ENCODE assay signal across 9 cellular contexts in the genomic region with DNA sequence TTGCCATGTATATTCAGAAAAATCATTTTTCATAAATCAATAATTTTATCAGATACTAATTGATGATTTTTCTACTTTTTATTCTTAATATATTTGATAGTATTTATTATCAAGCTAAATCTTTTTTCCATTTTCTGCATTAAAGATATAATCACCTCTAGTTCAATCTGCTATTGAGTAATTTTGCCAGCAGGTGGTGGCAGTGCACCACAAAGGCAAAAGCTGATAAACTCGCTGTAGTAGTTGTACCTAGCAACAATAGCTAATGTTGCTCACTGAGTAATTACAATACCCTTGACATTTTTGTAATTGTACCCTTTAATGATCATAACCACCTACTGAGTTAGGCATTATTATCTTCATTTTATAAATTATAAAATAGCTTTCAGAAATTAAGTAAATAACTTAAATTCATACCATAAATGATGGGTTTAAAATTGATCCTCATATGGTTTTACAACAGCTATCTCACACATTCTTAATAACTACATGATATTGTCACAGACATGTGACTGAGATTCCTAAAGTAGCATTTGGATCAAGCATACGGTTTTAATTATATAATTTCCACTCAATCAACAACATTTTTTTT. TPM values are rescaled to one million over a fixed set of nuclear protein-coding genes. Genes with fewer than 3 reads are reported as not detected.
A peak's percentile ranks its signal among the peaks of the same experiment; 100 is the strongest.
DNase-seq lines count a peak whose midpoint lies in the region; ATAC-seq and TF ChIP-seq lines count a peak whose summit lies in the region.
"Had no signal": no experiment of that assay in that cellular context is flagged by ENCODE, and none has a peak within 500 bp of the region (broad histone marks: within the 10 kb centered on the region; RNA-seq: fewer than 3 reads in every experiment).

No MANE protein-coding gene starts in this region.

- TF ChIP-seq CTCF in HEK293 (tag by site-specific recombination; IDR thresholded peaks at IDR 0.05) (peak; percentile 65; the same call in 1 of the 2 replicates), RWPE2 (IDR thresholded peaks at IDR 0.05; ENCODE audit: poor library complexity, severe bottlenecking) (peak; percentile 94), cardiac fibroblast (IDR thresholded peaks at IDR 0.05; ENCODE audit: low read depth, low read length) (peak; percentile 75), left lung (IDR thresholded peaks at IDR 0.05) (peak; percentile 55 to 82), stomach (IDR thresholded peaks at IDR 0.05) (peak in 5 of 7 experiments; percentile 32 to 81 (median 76))

- CTCF ChIA-PET in HEK293 (lab: Yijun Ruan, JAX) = interaction anchor here (0.6 to 6.6 kb wide), 69 partner anchors 10 to 1788 kb away, joined by 3 to 352 read pairs (median 4); partner anchors contain the start of gene TFPI

- no peaks in the 10 kb centered on the region for H3K27me3 ChIP-seq in RWPE2 (ENCODE audit: insufficient read depth, poor library complexity, severe bottlenecking)
- H3K27me3 ChIP-seq in left lung = no peaks in the 10 kb centered on the region
- H3K27me3 ChIP-seq in stomach = no peaks in the 10 kb centered on the region

- 7 to 18% (median 9%) methylated on average over 2 of the region's 2 CpGs for WGBS in stomach, 5 donors

- H3K27ac ChIP-seq in HEK293 (ENCODE audit: extremely low read depth, low read depth, low read length) (no peak overlapping the region), RWPE2 (ENCODE audit: poor library complexity, severe bottlenecking) (no peak overlapping the region), left lung (no peak overlapping the region), stomach (no peak overlapping the region)

- ATAC-seq in RWPE2 (ENCODE audit: low read depth) (peak; percentile 79), left lung (peak; percentile 93)

- H3K9me3 ChIP-seq in HEK293 (ENCODE audit: control insufficient read depth, insufficient read depth, low read depth, low read length) = no peaks in the 10 kb centered on the region
- peaks cover 2% of the 10 kb centered on the region for H3K9me3 ChIP-seq in RWPE2 (ENCODE audit: severe bottlenecking)
- no peaks in the 10 kb centered on the region for H3K9me3 ChIP-seq in left lung
- no peaks in the 10 kb centered on the region for H3K9me3 ChIP-seq in stomach

- H3K4me3 ChIP-seq in HEK293 (ENCODE audit: low read depth, low read length) (no peak overlapping the region), RWPE2 (ENCODE audit: severe bottlenecking) (no peak overlapping the region), cardiac fibroblast (replicated peaks in 1 of 2; ENCODE audit: low read depth in 2 of 2, low read length in 2 of 2) (no peak overlapping the region), left lung (no peak overlapping the region), stomach (no peak overlapping the region)

- peaks cover 14% of the 10 kb centered on the region for H3K4me1 ChIP-seq in HEK293 (ENCODE audit: control insufficient read depth, insufficient read depth, low read length)
- H3K4me1 ChIP-seq in RWPE2 (ENCODE audit: insufficient read depth, poor library complexity, severe bottlenecking) = no peaks in the 10 kb centered on the region
- peaks cover 0 to 29% of the 10 kb centered on the region in 2 donors for H3K4me1 ChIP-seq in left lung
- H3K4me1 ChIP-seq in stomach = peaks cover 0 to 18% (median 6%) of the 10 kb centered on the region in 4 donors

- DNase-seq in activated CD4-positive, alpha-beta T cell treated with anti-CD3 and anti-CD28 coated beads for 24 hours (ENCODE audit: low read depth in 2 of 2) = peak; percentile 15 to 26
- no peak for DNase-seq in activated CD4-positive, alpha-beta T cell treated with anti-CD3 and anti-CD28 coated beads, Interleukin-2, amount 50 U/mL, for 4 hours
- DNase-seq in LoVo (ENCODE audit: low spot score) = peak; percentile 74
- DNase-seq in RWPE2 (ENCODE audit: low spot score) = no peak
- DNase-seq in cardiac fibroblast (ENCODE audit: low read depth in 2 of 2) = peak; percentile 76 to 79
- DNase-seq in left lung = no peak
- DNase-seq in stomach = peak; percentile 63

- POLR2A ChIA-PET in HEK293 (lab: Yijun Ruan, JAX) = no interaction called here

- H3K36me3 ChIP-seq in HEK293 (ENCODE audit: control insufficient read depth in 2 of 2, insufficient read depth in 1 of 2, low read length in 2 of 2) (peaks cover 0 to 13% of the 10 kb centered on the region in 2 experiments; a peak in 1 of 3 replicates), RWPE2 (ENCODE audit: low read depth) (no peaks in the 10 kb centered on the region; the same call in 1 of the 2 replicates), left lung (peaks cover 0 to 18% of the 10 kb centered on the region in 2 donors), stomach (peaks cover 0 to 3% (median 1%) of the 10 kb centered on the region in 4 donors)

- TF ChIP-seq EP300 in stomach (IDR thresholded peaks at IDR 0.05) = no peak

- no peak for TF ChIP-seq POLR2A in stomach (IDR thresholded peaks at IDR 0.05)

- intact Hi-C loops in left lung (cut with DNase I) = loop anchor here in 1 of 2 donors (5.0 kb wide), 1 partner anchor 77 kb away; no protein-coding TSS in a partner anchor
- intact Hi-C loops in stomach (cut with DNase I; ENCODE audit: low total_unique reads) = no loop called here

TF ChIP-seq in HEK293, 187 proteins besides CTCF, POLR2A, EP300 and RAD21:
- TF ChIP-seq ZNF2 (tag by site-specific recombination; IDR thresholded peaks at IDR 0.05) = peak; percentile 36; the same call in 1 of the 2 replicates
- peak; percentile 82 for TF ChIP-seq ZNF654 (tag by site-specific recombination; IDR thresholded peaks at IDR 0.05; ENCODE audit: low read depth)
- TF ChIP-seq ZNF629 (tag by site-specific recombination; IDR thresholded peaks at IDR 0.05) = no peak

RNA-seq across cellular contexts. Expression of gene CALCRL, which starts 52.0 kb away (rescaled TPM):
- 100 to 1,000 TPM in 1 of 2 donors, 10 to 100 TPM in 1; 99.5 to 122 TPM for total RNA-seq in left lung
- 10 to 100 TPM in 2 of 5 donors, 1 to 10 TPM in 3; 2.3 to 88.3 (median 5.3) TPM for total RNA-seq in stomach
- 1 to 10 TPM; 1.6 to 2.6 (median 2.0) TPM for polyA plus RNA-seq in stomach
- polyA plus RNA-seq: CD4-positive, alpha-beta memory T cell had no signal

RNA-seq across cellular contexts. Expression of gene TFPI, which starts 54.2 kb away (rescaled TPM):
- total RNA-seq in left lung (100 to 1,000 TPM; 187 to 300 TPM), stomach (100 to 1,000 TPM in 1 of 5 donors, 10 to 100 TPM in 3, 1 to 10 TPM in 1; 7.5 to 118 (median 23.9) TPM)
- 10 to 100 TPM; 10.3 to 13.6 (median 12.1) TPM for polyA plus RNA-seq in stomach
- total RNA-seq: CD4-positive, alpha-beta memory T cell had no signal
- polyA plus RNA-seq: CD4-positive, alpha-beta memory T cell had no signal

Comparison
In these comparisons a context has a peak if more than half of its experiments do, and no peak if none do; other contexts are left out.
1. DNase-seq: peak in activated CD4-positive, alpha-beta T cell treated with anti-CD3 and anti-CD28 coated beads for 24 hours (2 of 2), LoVo (single experiment), cardiac fibroblast (2 of 2) and stomach (single experiment); none in activated CD4-positive, alpha-beta T cell treated with anti-CD3 and anti-CD28 coated beads, Interleukin-2, amount 50 U/mL, for 4 hours (0 of 2), RWPE2 (single experiment) and left lung (0 of 2).
2. Peak in every context shown above with its lines, with median percentiles within 50 percentile points of each other: CTCF ChIP-seq.